ENCODE assay signal across 9 cellular contexts in the genomic region with DNA sequence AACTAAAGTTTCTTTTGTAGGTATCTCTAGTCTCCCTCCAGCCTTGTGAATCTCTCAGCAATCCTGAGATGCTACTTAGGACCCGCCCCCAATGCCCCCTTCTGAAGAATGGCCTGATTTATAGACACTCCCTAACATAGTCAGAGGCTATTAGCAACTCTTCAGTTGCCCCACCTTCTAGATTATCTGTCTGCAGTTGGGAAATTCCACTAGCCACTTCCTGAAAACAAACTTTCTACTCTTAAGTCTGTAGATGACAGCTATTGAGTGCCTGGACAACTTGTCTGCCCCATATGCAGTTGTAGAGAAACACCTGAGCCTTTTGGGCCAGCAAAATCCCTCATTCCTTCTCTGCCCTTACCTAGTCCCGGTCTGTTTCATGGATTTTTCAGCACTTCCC.
DNase-seq lines count a peak whose midpoint lies in the region; ATAC-seq and TF ChIP-seq lines count a peak whose summit lies in the region.
"Had no signal": no experiment of that assay in that cellular context is flagged by ENCODE, and none has a peak within 500 bp of the region (broad histone marks: within the 10 kb centered on the region; RNA-seq: fewer than 3 reads in every experiment).

No MANE protein-coding gene starts in this region.

- DNase-seq in CD4-positive, alpha-beta T cell: no peak
- no peak for DNase-seq in activated CD8-positive, alpha-beta T cell treated with anti-CD3 and anti-CD28 coated beads, Interleukin-2, amount 10 ng/mL, durations not matched to agents 7 days and 5 days
- DNase-seq in head of caudate nucleus: no peak
- no peak for DNase-seq in stimulated activated CD4-positive, alpha-beta T cell treated with anti-CD3 and anti-CD28 coated beads, Interleukin-4, amount 100 ng/mL, for 1 hour
- no peak for DNase-seq in effector CD8-positive, alpha-beta T cell (lab: John Stamatoyannopoulos, UW)
- DNase-seq in stimulated activated naive CD4-positive, alpha-beta T cell treated with Interleukin-2 at 50 U/mL for 16 hours (lab: John Stamatoyannopoulos, UW): no peak

- H3K9me3 Mint-ChIP-seq in CD4-positive, alpha-beta T cell: no peaks in the 10 kb centered on the region
- peaks cover 5% of the 10 kb centered on the region for H3K9me3 Mint-ChIP-seq in activated CD8-positive, alpha-beta T cell treated with anti-CD3 and anti-CD28 coated beads, Interleukin-2, amount 10 ng/mL, durations not matched to agents 7 days and 5 days (ENCODE audit: insufficient read depth)

- TF ChIP-seq CTCF in CD4-positive, alpha-beta T cell (IDR thresholded peaks at IDR 0.05): no peak

- intact Hi-C loops in CD4-positive, alpha-beta T cell (cut with DNase I, micrococcal nuclease): no loop called here
- intact Hi-C loops in head of caudate nucleus (cut with DNase I): no loop called here

- CTCF ChIA-PET in CD4-positive, alpha-beta T cell (lab: Charles Lee): no interaction called here
- CTCF ChIA-PET in activated CD8-positive, alpha-beta T cell treated with anti-CD3 and anti-CD28 coated beads, Interleukin-2, amount 10 ng/mL, durations not matched to agents 7 days and 5 days (lab: Charles Lee): interaction anchor here (1.2 kb wide), 1 partner anchor 56 kb away, joined by 3 read pairs; no protein-coding TSS in a partner anchor

- H3K27ac Mint-ChIP-seq in CD4-positive, alpha-beta T cell: no peak overlapping the region
- H3K27ac Mint-ChIP-seq in activated CD8-positive, alpha-beta T cell treated with anti-CD3 and anti-CD28 coated beads, Interleukin-2, amount 10 ng/mL, durations not matched to agents 7 days and 5 days: no peak overlapping the region

- H3K4me1 Mint-ChIP-seq in CD4-positive, alpha-beta T cell (ENCODE audit: low read depth): peaks cover 28% of the 10 kb centered on the region
- H3K4me1 Mint-ChIP-seq in activated CD8-positive, alpha-beta T cell treated with anti-CD3 and anti-CD28 coated beads, Interleukin-2, amount 10 ng/mL, durations not matched to agents 7 days and 5 days (ENCODE audit: low read depth): peaks cover 40% of the 10 kb centered on the region

- no peaks in the 10 kb centered on the region for H3K27me3 ChIP-seq in CD4-positive, alpha-beta T cell (ENCODE audit: control insufficient read depth, insufficient read depth, low read length)
- H3K27me3 ChIP-seq: neutrophil had no signal

- H3K4me3 Mint-ChIP-seq in CD4-positive, alpha-beta T cell: no peak overlapping the region
- H3K4me3 Mint-ChIP-seq in activated CD8-positive, alpha-beta T cell treated with anti-CD3 and anti-CD28 coated beads, Interleukin-2, amount 10 ng/mL, durations not matched to agents 7 days and 5 days: no peak overlapping the region

- H3K36me3 Mint-ChIP-seq in CD4-positive, alpha-beta T cell (ENCODE audit: low read depth): no peaks in the 10 kb centered on the region
- no peaks in the 10 kb centered on the region for H3K36me3 Mint-ChIP-seq in activated CD8-positive, alpha-beta T cell treated with anti-CD3 and anti-CD28 coated beads, Interleukin-2, amount 10 ng/mL, durations not matched to agents 7 days and 5 days (ENCODE audit: low read depth)

- no peaks in the 10 kb centered on the region for H3K9me3 ChIP-seq in CD4-positive, alpha-beta T cell (ENCODE audit: control insufficient read depth, low read length)
- H3K9me3 ChIP-seq: neutrophil had no signal

- no peak overlapping the region for H3K27ac ChIP-seq in CD4-positive, alpha-beta T cell (ENCODE audit: low read depth, low read length)
- H3K27ac ChIP-seq: neutrophil had no signal

- no peaks in the 10 kb centered on the region for H3K27me3 Mint-ChIP-seq in CD4-positive, alpha-beta T cell
- H3K27me3 Mint-ChIP-seq in activated CD8-positive, alpha-beta T cell treated with anti-CD3 and anti-CD28 coated beads, Interleukin-2, amount 10 ng/mL, durations not matched to agents 7 days and 5 days (ENCODE audit: low read depth): no peaks in the 10 kb centered on the region

- POLR2A ChIA-PET in CD4-positive, alpha-beta T cell (lab: Charles Lee): no interaction called here
- POLR2A ChIA-PET in activated CD8-positive, alpha-beta T cell treated with anti-CD3 and anti-CD28 coated beads, Interleukin-2, amount 10 ng/mL, durations not matched to agents 7 days and 5 days (lab: Charles Lee): interaction anchor here (2.0 kb wide), 1 partner anchor 56 kb away, joined by 8 read pairs; no protein-coding TSS in a partner anchor

- ATAC-seq in CD4-positive, alpha-beta T cell (ENCODE audit: poor library complexity): peak; percentile 21
- ATAC-seq in GM19463 (IDR thresholded peaks at IDR 0.05; ENCODE audit: unreplicated experiment) (peak; percentile 97), HG03439 (IDR thresholded peaks at IDR 0.05; ENCODE audit: unreplicated experiment) (peak; percentile 88)
- ATAC-seq in activated CD8-positive, alpha-beta T cell treated with anti-CD3 and anti-CD28 coated beads, Interleukin-2, amount 10 ng/mL, durations not matched to agents 7 days and 5 days: peak; percentile 67

Comparison
In these comparisons a context has a peak if more than half of its experiments do, and no peak if none do; other contexts are left out.
1. ATAC-seq: peak in every context shown above with its lines; median percentile 97 in GM19463; 88 in HG03439; 67 in activated CD8-positive, alpha-beta T cell treated with anti-CD3 and anti-CD28 coated beads, Interleukin-2, amount 10 ng/mL, durations not matched to agents 7 days and 5 days; 21 in CD4-positive, alpha-beta T cell.